In the genomic region with DNA sequence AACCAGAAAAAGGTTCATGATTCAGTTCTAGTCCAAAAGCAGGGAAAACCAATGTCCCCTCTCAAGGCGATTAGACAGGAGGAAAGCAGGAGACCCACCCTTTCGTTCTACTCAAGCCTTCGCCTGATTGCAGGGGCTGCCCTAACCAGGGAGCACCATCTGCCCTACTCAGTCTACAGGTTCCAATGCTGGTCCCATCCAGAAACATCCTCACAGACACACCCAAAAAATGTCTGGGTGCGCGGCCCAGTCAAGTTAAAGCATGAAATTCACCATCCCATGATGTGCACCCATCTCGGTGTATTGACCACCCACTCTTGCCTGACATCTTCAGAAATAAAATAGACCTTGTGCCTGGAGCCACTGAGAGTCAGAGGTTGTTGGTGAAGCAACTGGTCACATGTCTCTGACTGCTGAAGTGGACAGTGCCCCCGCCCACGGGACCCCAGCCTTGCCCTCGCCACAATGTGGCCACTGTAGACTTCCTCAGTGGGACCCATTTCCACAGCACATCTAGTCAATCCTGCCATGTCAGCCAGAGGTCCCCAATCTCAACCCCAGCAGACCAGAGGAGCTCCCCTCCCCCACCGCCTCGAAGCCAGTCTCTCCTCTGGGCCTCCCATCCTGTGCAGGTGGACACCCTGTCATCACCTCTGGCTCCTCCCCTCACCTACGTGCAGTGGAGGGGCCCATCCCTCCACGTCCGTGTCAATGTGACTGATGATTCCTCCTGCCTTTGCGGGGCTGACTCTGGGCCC, we compare ENCODE assay signal across 27 cellular contexts.
"Had no signal": no experiment of that assay in that cellular context is flagged by ENCODE, and none has a peak within 500 bp of the region (broad histone marks: within the 10 kb centered on the region; RNA-seq: fewer than 3 reads in every experiment).

No MANE protein-coding gene starts in this region.

- H3K27ac ChIP-seq: esophagus muscularis mucosa, foreskin keratinocyte, gastroesophageal sphincter, heart right ventricle, left lung, neutrophil, prostate gland, right atrium auricular region, thoracic aorta, tibial nerve, upper lobe of right lung, uterus had no signal

- H3K4me1 Mint-ChIP-seq: nephron; stimulated activated memory B cell treated with anti-CD40 and anti-IgM and Interleukin-4, amounts not matched to agents 10 μg/mL and 1 μg/mL and 100 μg/mL, for 72 hours had no signal

- H3K4me3 Mint-ChIP-seq: dendritic cell treated with granulocyte-macrophage colony-stimulating factor and Interleukin-4, amounts not matched to agents 40 ng/mL and 50 ng/mL, for 4 days; naive thymus-derived CD4-positive, alpha-beta T cell; nephron; stimulated activated memory B cell treated with anti-CD40 and anti-IgM and Interleukin-4, amounts not matched to agents 10 μg/mL and 1 μg/mL and 100 μg/mL, for 72 hours had no signal

- ATAC-seq: foreskin keratinocyte; gastroesophageal sphincter; heart right ventricle; left lung; naive thymus-derived CD4-positive, alpha-beta T cell; sciatic nerve; stimulated activated memory B cell treated with anti-CD40 and anti-IgM and Interleukin-4, amounts not matched to agents 10 μg/mL and 1 μg/mL and 100 μg/mL, for 72 hours; stimulated activated naive CD8-positive, alpha-beta T cell treated with anti-CD3 and anti-CD28 coated beads, Interleukin-15, Interleukin-2, amounts not matched to agents 100 U/mL and 50 U/mL, for 24 hours; upper lobe of right lung had no signal

- H3K27me3 ChIP-seq: foreskin keratinocyte, neutrophil, right atrium auricular region, tibial nerve, upper lobe of right lung, uterus had no signal

- H3K4me2 ChIP-seq: smooth muscle cell had no signal

- H3K4me1 ChIP-seq: esophagus muscularis mucosa, foreskin keratinocyte, gastroesophageal sphincter, heart right ventricle, left lung, prostate gland, right atrium auricular region, tibial nerve, upper lobe of right lung, uterus had no signal

- H3K4me3 ChIP-seq: esophagus muscularis mucosa, gastroesophageal sphincter, heart right ventricle, left lung, prostate gland, right atrium auricular region, smooth muscle cell, thoracic aorta, tibial nerve, upper lobe of right lung, uterus had no signal

- H3K36me3 Mint-ChIP-seq: stimulated activated memory B cell treated with anti-CD40 and anti-IgM and Interleukin-4, amounts not matched to agents 10 μg/mL and 1 μg/mL and 100 μg/mL, for 72 hours had no signal

- H3K9me3 ChIP-seq: esophagus muscularis mucosa, gastroesophageal sphincter, left lung, neutrophil, prostate gland, right atrium auricular region, thoracic aorta, upper lobe of right lung, uterus had no signal

- H3K27ac Mint-ChIP-seq: dendritic cell treated with granulocyte-macrophage colony-stimulating factor and Interleukin-4, amounts not matched to agents 40 ng/mL and 50 ng/mL, for 4 days; naive thymus-derived CD4-positive, alpha-beta T cell; nephron; stimulated activated memory B cell treated with anti-CD40 and anti-IgM and Interleukin-4, amounts not matched to agents 10 μg/mL and 1 μg/mL and 100 μg/mL, for 72 hours had no signal

- H3K27me3 Mint-ChIP-seq: dendritic cell treated with granulocyte-macrophage colony-stimulating factor and Interleukin-4, amounts not matched to agents 40 ng/mL and 50 ng/mL, for 4 days had no signal

- H3K36me3 ChIP-seq: esophagus muscularis mucosa, gastroesophageal sphincter, heart right ventricle, left lung, neutrophil, prostate gland, right atrium auricular region, thoracic aorta, tibial nerve, upper lobe of right lung, uterus had no signal

- DNase-seq: central memory CD4-positive, alpha-beta T cell; effector CD8-positive, alpha-beta T cell; foreskin keratinocyte; glutamatergic neuron; heart right ventricle; hippocampal formation; left lung; mesenchymal stem cell; midbrain; naive thymus-derived CD4-positive, alpha-beta T cell; stimulated activated CD4-positive, alpha-beta T cell treated with anti-CD3 and anti-CD28 coated beads, Interleukin-2, amount 100 ng/mL, for 24 hours; stimulated activated CD4-positive, alpha-beta T cell treated with anti-CD3 and anti-CD28 coated beads, Interleukin-4, amount 100 ng/mL, for 24 hours; stimulated activated naive CD8-positive, alpha-beta T cell treated with anti-CD3 and anti-CD28 coated beads, Interleukin-15, Interleukin-2, amounts not matched to agents 100 U/mL and 50 U/mL, for 24 hours; upper lobe of right lung; uterus had no signal
